10 cellular contexts compared by ENCODE assay signal in genomic region chrX:10615931-10616780, GRCh38. TPM values are rescaled to one million over a fixed set of nuclear protein-coding genes. Genes with fewer than 3 reads are reported as not detected.
A peak's percentile ranks its signal among the peaks of the same experiment; 100 is the strongest.
DNase-seq lines count a peak whose midpoint lies in the region; FAIRE-seq and TF ChIP-seq lines count a peak whose summit lies in the region.
"Had no signal": no experiment of that assay in that cellular context is flagged by ENCODE, and none has a peak within 500 bp of the region (broad histone marks: within the 10 kb centered on the region; RNA-seq: fewer than 3 reads in every experiment).

No MANE protein-coding gene starts in this region.

- no peak for TF ChIP-seq EP300 in stomach (IDR thresholded peaks at IDR 0.05)

- TF ChIP-seq CTCF in astrocyte (IDR thresholded peaks at IDR 0.05; ENCODE audit: insufficient read depth, low read depth, low read length) = peak; percentile 62
- TF ChIP-seq CTCF in stomach (IDR thresholded peaks at IDR 0.05) = peak in 4 of 7 experiments; percentile 32 to 67 (median 52)

- H3K27ac Mint-ChIP-seq in astrocyte (ENCODE audit: unreplicated experiment) = peak overlapping the region; percentile 16
- H3K27ac Mint-ChIP-seq: activated T-cell treated with anti-CD3 and anti-CD28 coated beads, Interleukin-2, amount 50 U/mL, for 72 hours had no signal

- H3K36me3 ChIP-seq in HAP-1 (replicated peaks) (no peaks in the 10 kb centered on the region), astrocyte (ENCODE audit: insufficient read depth, low read length) (no peaks in the 10 kb centered on the region), iPS-18a (ENCODE audit: control insufficient read depth, low read depth, low read length) (no peaks in the 10 kb centered on the region), stomach (no peaks in the 10 kb centered on the region)
- H3K36me3 ChIP-seq: BLaER1 had no signal

- WGBS in stomach, 5 donors = 29 to 40% (median 33%) methylated on average over 14 of the region's 14 CpGs

- H3K4me3 ChIP-seq in HAP-1 (no peak overlapping the region), astrocyte (ENCODE audit: insufficient read depth, low read depth, low read length) (peak overlapping the region; percentile 93), iPS-18a (ENCODE audit: low read length) (peak overlapping the region; percentile 86), stomach (peak overlapping the region in 2 of 4 donors; percentile 1 to 21)
- H3K4me3 ChIP-seq: BLaER1 had no signal

- no peaks in the 10 kb centered on the region for H4K20me1 ChIP-seq in astrocyte (ENCODE audit: insufficient read depth, low read length)

- H3K9me3 ChIP-seq in HAP-1 (no peaks in the 10 kb centered on the region), astrocyte (ENCODE audit: insufficient read depth, low read depth, low read length) (no peaks in the 10 kb centered on the region), iPS-18a (ENCODE audit: control insufficient read depth, low read depth, low read length) (no peaks in the 10 kb centered on the region), stomach (no peaks in the 10 kb centered on the region)
- H3K9me3 ChIP-seq: BLaER1 had no signal

- H3K27ac ChIP-seq in astrocyte (ENCODE audit: low read depth, low read length) (peak overlapping the region; percentile 63), iPS-18a (ENCODE audit: low read length) (peak overlapping the region; percentile 63), stomach (no peak overlapping the region)
- H3K27ac ChIP-seq: BLaER1 had no signal

- H3K27me3 ChIP-seq in HAP-1 (ENCODE audit: low read depth) (no peaks in the 10 kb centered on the region), astrocyte (ENCODE audit: insufficient read depth, low read length) (no peaks in the 10 kb centered on the region), iPS-18a (ENCODE audit: control insufficient read depth, insufficient read depth, low read length) (no peaks in the 10 kb centered on the region), stomach (peaks cover 0 to 9% (median 0%) of the 10 kb centered on the region in 3 donors)

- H3K4me2 ChIP-seq in astrocyte (ENCODE audit: low read length) = peak overlapping the region; percentile 91
- H3K4me2 ChIP-seq: BLaER1 had no signal

- DNase-seq in DMS53 (lab: John Stamatoyannopoulos, UW) = peak; percentile 59
- no peak for DNase-seq in DMS53 treated with DMSO at 0.1 percent for 48 hours (lab: John Stamatoyannopoulos, UW; ENCODE audit: unreplicated experiment)
- peak; percentile 75 to 82 for DNase-seq in HAP-1 (ENCODE audit: low spot score in 2 of 2)
- peak; percentile 7 for DNase-seq in NCI-H2029 treated with DMSO at 0.1 percent for 48 hours (lab: John Stamatoyannopoulos, UW)
- peak; percentile 68 for DNase-seq in astrocyte (ENCODE audit: low read depth)
- peak; percentile 43 for DNase-seq in stomach
- DNase-seq in activated CD4-positive, CD25-positive, alpha-beta regulatory T cell treated with anti-CD3 and anti-CD28 coated beads, Interleukin-2, amount 50 U/mL, for 72 hours = no peak

- H2AFZ ChIP-seq in astrocyte (ENCODE audit: low read depth, low read length) = no peak overlapping the region

- peak; percentile 96 for FAIRE-seq in astrocyte (lab: Jason Lieb, UNC)

- peaks cover 31% of the 10 kb centered on the region for H3K4me1 Mint-ChIP-seq in astrocyte (ENCODE audit: low read depth, unreplicated experiment)

- no peak for TF ChIP-seq POLR2A in stomach (IDR thresholded peaks at IDR 0.05)

- H3K9ac ChIP-seq in astrocyte (ENCODE audit: low read length) = peak overlapping the region; percentile 97
- peak overlapping the region; percentile 88 for H3K9ac ChIP-seq in iPS-18a (ENCODE audit: low read length)
- H3K9ac ChIP-seq: BLaER1 had no signal

- in situ Hi-C loops in HAP-1 (cut with MboI; ENCODE audit: low sequenced_read_pairs) = loop anchor here (10.0 kb wide), 1 partner anchor 431 kb away; no protein-coding TSS in a partner anchor

- peaks cover 79% of the 10 kb centered on the region for H3K79me2 ChIP-seq in astrocyte (ENCODE audit: insufficient read depth, low read length)

- H3K4me3 Mint-ChIP-seq in astrocyte (ENCODE audit: unreplicated experiment) = peak overlapping the region; percentile 35
- H3K4me3 Mint-ChIP-seq: activated T-cell treated with anti-CD3 and anti-CD28 coated beads, Interleukin-2, amount 50 U/mL, for 72 hours had no signal

- intact Hi-C loops in stomach (cut with DNase I; ENCODE audit: low total_unique reads) = no loop called here

- no peaks in the 10 kb centered on the region for H3K27me3 Mint-ChIP-seq in astrocyte (ENCODE audit: low read depth, unreplicated experiment)

- peaks cover 45% of the 10 kb centered on the region for H3K4me1 ChIP-seq in HAP-1
- H3K4me1 ChIP-seq in astrocyte (ENCODE audit: insufficient read depth, low read length) = peaks cover 25% of the 10 kb centered on the region
- H3K4me1 ChIP-seq in iPS-18a (ENCODE audit: control insufficient read depth, low read depth, low read length) = peaks cover 75% of the 10 kb centered on the region
- peaks cover 0 to 27% (median 11%) of the 10 kb centered on the region in 4 donors for H3K4me1 ChIP-seq in stomach
- H3K4me1 ChIP-seq: BLaER1 had no signal

- no peaks in the 10 kb centered on the region for H3K9me3 Mint-ChIP-seq in astrocyte (ENCODE audit: unreplicated experiment)
- H3K9me3 Mint-ChIP-seq: activated T-cell treated with anti-CD3 and anti-CD28 coated beads, Interleukin-2, amount 50 U/mL, for 72 hours had no signal

- H3K36me3 Mint-ChIP-seq in astrocyte (ENCODE audit: low read depth, unreplicated experiment) = no peaks in the 10 kb centered on the region

RNA-seq across cellular contexts. Expression of gene MID1, which starts 4.2 kb away (rescaled TPM):
- total RNA-seq in astrocyte = 16.8 and 31.2 TPM in 2 replicates
- 10 to 100 TPM in 4 of 5 donors, 1 to 10 TPM in 1; 2.3 to 25.1 (median 15.4) TPM for total RNA-seq in stomach
- polyA plus RNA-seq in stomach = 1 to 10 TPM; 2.0 to 4.6 (median 2.0) TPM

Comparison
In these comparisons a context has a peak if more than half of its experiments do, and no peak if none do; other contexts are left out.
1. DNase-seq: peak in DMS53 (single experiment), HAP-1 (2 of 2), NCI-H2029 treated with DMSO at 0.1 percent for 48 hours (single experiment), astrocyte (single experiment) and stomach (single experiment); none in DMS53 treated with DMSO at 0.1 percent for 48 hours (single experiment) and activated CD4-positive, CD25-positive, alpha-beta regulatory T cell treated with anti-CD3 and anti-CD28 coated beads, Interleukin-2, amount 50 U/mL, for 72 hours (single experiment).
2. H3K27ac ChIP-seq: peak in astrocyte (single experiment) and iPS-18a (single experiment); none in stomach (0 of 5).